ENCODE assay signal across 1 cellular context in genomic region chr14:20613094-20614037, GRCh38.
TF ChIP-seq lines count a peak whose summit lies in the region.

No MANE protein-coding gene starts in this region.

TF ChIP-seq in K562, 482 proteins besides CTCF, POLR2A, EP300 and RAD21 (continued from another document and continues in another):
- TF ChIP-seq ZNF407 (IDR thresholded peaks at IDR 0.05; ENCODE audit: low read depth) (peak; percentile 66), CTBP1 (IDR thresholded peaks at IDR 0.05; ENCODE audit: borderline replicate concordance) (peak; percentile 98), CXXC5 (CRISPR knock-in tag; IDR thresholded peaks at IDR 0.05) (peak; percentile 91), ZBTB2 (IDR thresholded peaks at IDR 0.05) (peak; percentile 54; the same call in 1 of the 2 replicates), SIN3A (IDR thresholded peaks at IDR 0.05; ENCODE audit: borderline replicate concordance in 2 of 2, control insufficient read depth in 1 of 2, low read depth in 2 of 2, low read length in 2 of 2) (peak; percentile 59 to 67; a peak in 2 of 4 replicates), CEBPG (CRISPR knock-in tag; IDR thresholded peaks at IDR 0.05) (no peak; the same call in 1 of the 2 replicates), CEBPG (tag; conservative IDR thresholded peaks at IDR 0.05 in 1 of 2, IDR thresholded peaks at IDR 0.05 in 1 of 2) (peak; percentile 37 to 47; a peak in 1 of 4 replicates), TRIM25 (IDR thresholded peaks at IDR 0.05; ENCODE audit: borderline replicate concordance) (no peak), SNAPC5 (CRISPR knock-in tag; IDR thresholded peaks at IDR 0.05) (no peak), MTA3 (IDR thresholded peaks at IDR 0.05; ENCODE audit: borderline replicate concordance) (0 out of 2 replicates have a peak, but pooled peaks have one; percentile 70), BDP1 (IDR thresholded peaks at IDR 0.05; ENCODE audit: insufficient read depth, insufficient read length) (peak; percentile 45), ETS1 (conservative IDR thresholded peaks at IDR 0.05; ENCODE audit: control insufficient read depth, low read depth, low read length) (0 out of 2 replicates have a peak, but pooled peaks have one; percentile 34), UBTF (IDR thresholded peaks at IDR 0.05; ENCODE audit: borderline replicate concordance in 1 of 2, low read depth in 2 of 2, low read length in 2 of 2) (no peak), CLOCK (CRISPR knock-in tag; IDR thresholded peaks at IDR 0.05; ENCODE audit: borderline replicate concordance) (peak; percentile 47; the same call in 1 of the 2 replicates), TAF9B (IDR thresholded peaks at IDR 0.05; ENCODE audit: partially characterized antibody) (no peak), AFF1 (IDR thresholded peaks at IDR 0.05; ENCODE audit: low read depth in 1 of 2, partially characterized antibody in 2 of 2) (peak in 1 of 2 experiments; percentile 33)
- TF ChIP-seq, protein P1, sequence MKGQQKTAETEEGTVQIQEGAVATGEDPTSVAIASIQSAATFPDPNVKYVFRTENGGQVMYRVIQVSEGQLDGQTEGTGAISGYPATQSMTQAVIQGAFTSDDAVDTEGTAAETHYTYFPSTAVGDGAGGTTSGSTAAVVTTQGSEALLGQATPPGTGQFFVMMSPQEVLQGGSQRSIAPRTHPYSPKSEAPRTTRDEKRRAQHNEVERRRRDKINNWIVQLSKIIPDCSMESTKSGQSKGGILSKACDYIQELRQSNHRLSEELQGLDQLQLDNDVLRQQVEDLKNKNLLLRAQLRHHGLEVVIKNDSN (CRISPR knock-in tag; IDR thresholded peaks at IDR 0.05), result 0 out of 2 replicates have a peak, but pooled peaks have one; percentile 37
- TF ChIP-seq, protein P2, sequence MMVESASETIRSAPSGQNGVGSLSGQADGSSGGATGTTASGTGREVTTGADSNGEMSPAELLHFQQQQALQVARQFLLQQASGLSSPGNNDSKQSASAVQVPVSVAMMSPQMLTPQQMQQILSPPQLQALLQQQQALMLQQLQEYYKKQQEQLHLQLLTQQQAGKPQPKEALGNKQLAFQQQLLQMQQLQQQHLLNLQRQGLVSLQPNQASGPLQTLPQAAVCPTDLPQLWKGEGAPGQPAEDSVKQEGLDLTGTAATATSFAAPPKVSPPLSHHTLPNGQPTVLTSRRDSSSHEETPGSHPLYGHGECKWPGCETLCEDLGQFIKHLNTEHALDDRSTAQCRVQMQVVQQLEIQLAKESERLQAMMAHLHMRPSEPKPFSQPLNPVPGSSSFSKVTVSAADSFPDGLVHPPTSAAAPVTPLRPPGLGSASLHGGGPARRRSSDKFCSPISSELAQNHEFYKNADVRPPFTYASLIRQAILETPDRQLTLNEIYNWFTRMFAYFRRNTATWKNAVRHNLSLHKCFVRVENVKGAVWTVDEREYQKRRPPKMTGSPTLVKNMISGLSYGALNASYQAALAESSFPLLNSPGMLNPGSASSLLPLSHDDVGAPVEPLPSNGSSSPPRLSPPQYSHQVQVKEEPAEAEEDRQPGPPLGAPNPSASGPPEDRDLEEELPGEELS (CRISPR knock-in tag; IDR thresholded peaks at IDR 0.05; ENCODE audit: borderline replicate concordance), result 0 out of 2 replicates have a peak, but pooled peaks have one; percentile 34
